1 cellular context compared by ENCODE assay signal in genomic region chr1:17181785-17182464, GRCh38.
TF ChIP-seq lines count a peak whose summit lies in the region.

No MANE protein-coding gene starts in this region.

TF ChIP-seq in GM23338, 12 proteins besides CTCF, POLR2A, EP300 and RAD21 (continued from another document):
- no peak for TF ChIP-seq REST (IDR thresholded peaks at IDR 0.05; ENCODE audit: unreplicated experiment)
- TF ChIP-seq EZH2phosphoT487 (IDR thresholded peaks at IDR 0.05; ENCODE audit: unreplicated experiment), result no peak
- no peak for TF ChIP-seq EZH2 (IDR thresholded peaks at IDR 0.05; ENCODE audit: low read depth, unreplicated experiment)
- TF ChIP-seq ZNF114 (CRISPR knock-in tag; IDR thresholded peaks at IDR 0.05), result no peak
- no peak for TF ChIP-seq POLR2AphosphoS5 (IDR thresholded peaks at IDR 0.05; ENCODE audit: low read depth)
- no peak for TF ChIP-seq ETS1 (IDR thresholded peaks at IDR 0.05)
